22 cellular contexts compared by ENCODE assay signal in genomic region chr17:59631221-59631720, GRCh38. TPM values are rescaled to one million over a fixed set of nuclear protein-coding genes. Genes with fewer than 3 reads are reported as not detected.
DNase-seq lines count a peak whose midpoint lies in the region; ATAC-seq and TF ChIP-seq lines count a peak whose summit lies in the region.
"Had no signal": no experiment of that assay in that cellular context is flagged by ENCODE, and none has a peak within 500 bp of the region (broad histone marks: within the 10 kb centered on the region; RNA-seq: fewer than 3 reads in every experiment).

No MANE protein-coding gene starts in this region.

- no peaks in the 10 kb centered on the region for H3K9me3 Mint-ChIP-seq in activated naive CD8-positive, alpha-beta T cell (ENCODE audit: low read depth)
- no peaks in the 10 kb centered on the region for H3K9me3 Mint-ChIP-seq in activated naive CD8-positive, alpha-beta T cell treated with anti-CD3 and anti-CD28 coated beads for 36 hours
- peaks cover 11% of the 10 kb centered on the region for H3K9me3 Mint-ChIP-seq in WTC11
- H3K9me3 Mint-ChIP-seq: T-helper 1 cell treated with Interleukin-12 subunit alpha and Interleukin-12 subunit beta and Interleukin-4 antibody, amounts not matched to agents 30 μg/mL and 1 μg/mL, for 36 hours had no signal

- no peak for DNase-seq in activated naive CD8-positive, alpha-beta T cell treated with anti-CD3 and anti-CD28 coated beads for 36 hours
- DNase-seq in WTC11 (ENCODE audit: low spot score) = no peak
- DNase-seq in iris pigment epithelial cell (ENCODE audit: low read depth) = peak; percentile 28
- DNase-seq in NCI-H510A treated with DMSO at 0.1 percent for 48 hours (lab: John Stamatoyannopoulos, UW) = no peak
- DNase-seq in NCI-H187 treated with DMSO at 0.1 percent for 48 hours (lab: John Stamatoyannopoulos, UW) = no peak
- DNase-seq: activated CD4-positive, alpha-beta T cell treated with anti-CD3 and anti-CD28 coated beads for 1 hour; amniotic stem cell; C1 segment of cervical spinal cord; effector CD4-positive, alpha-beta T cell; Karpas-422; kidney glomerular epithelial cell; NCI-H1436; NCI-H446; NCI-H82; nephron progenitor cell; small intestine; stimulated activated CD4-positive, alpha-beta T cell treated with anti-CD3 and anti-CD28 coated beads, Interleukin-2, amount 100 ng/mL, for 24 hours; transverse colon had no signal

- no peaks in the 10 kb centered on the region for H3K27me3 Mint-ChIP-seq in activated naive CD8-positive, alpha-beta T cell
- no peaks in the 10 kb centered on the region for H3K27me3 Mint-ChIP-seq in activated naive CD8-positive, alpha-beta T cell treated with anti-CD3 and anti-CD28 coated beads for 36 hours
- H3K27me3 Mint-ChIP-seq in WTC11 (ENCODE audit: low read depth) = no peaks in the 10 kb centered on the region

- CTCF ChIA-PET in WTC11 (lab: Charles Lee) = no interaction called here

- no peak for TF ChIP-seq CTCF in WTC11 (IDR thresholded peaks at IDR 0.05)

- H3K27ac Mint-ChIP-seq in activated naive CD8-positive, alpha-beta T cell = peak overlapping the region; percentile 6
- no peak overlapping the region for H3K27ac Mint-ChIP-seq in activated naive CD8-positive, alpha-beta T cell treated with anti-CD3 and anti-CD28 coated beads for 36 hours
- H3K27ac Mint-ChIP-seq in WTC11 = peak overlapping the region; percentile 59; the same call in 1 of the 2 replicates
- H3K27ac Mint-ChIP-seq: nephron progenitor cell; T-helper 1 cell treated with Interleukin-12 subunit alpha and Interleukin-12 subunit beta and Interleukin-4 antibody, amounts not matched to agents 30 μg/mL and 1 μg/mL, for 36 hours had no signal

- ATAC-seq in WTC11 (no peak), HG03280 (IDR thresholded peaks at IDR 0.05; ENCODE audit: unreplicated experiment) (no peak)
- ATAC-seq: HCT116 had no signal

- POLR2A ChIA-PET in WTC11 (lab: Charles Lee) = no interaction called here

- H3K36me3 Mint-ChIP-seq in activated naive CD8-positive, alpha-beta T cell = peaks cover 9% of the 10 kb centered on the region
- peaks cover 32% of the 10 kb centered on the region for H3K36me3 Mint-ChIP-seq in activated naive CD8-positive, alpha-beta T cell treated with anti-CD3 and anti-CD28 coated beads for 36 hours
- peaks cover 26% of the 10 kb centered on the region for H3K36me3 Mint-ChIP-seq in WTC11

- peaks cover 78% of the 10 kb centered on the region for H3K4me1 Mint-ChIP-seq in activated naive CD8-positive, alpha-beta T cell (ENCODE audit: low read depth)
- H3K4me1 Mint-ChIP-seq in activated naive CD8-positive, alpha-beta T cell treated with anti-CD3 and anti-CD28 coated beads for 36 hours = peaks cover 64% of the 10 kb centered on the region
- peaks cover 24% of the 10 kb centered on the region for H3K4me1 Mint-ChIP-seq in WTC11
- H3K4me1 Mint-ChIP-seq: nephron progenitor cell had no signal

- H3K4me3 Mint-ChIP-seq in activated naive CD8-positive, alpha-beta T cell = peak overlapping the region; percentile 30
- no peak overlapping the region for H3K4me3 Mint-ChIP-seq in activated naive CD8-positive, alpha-beta T cell treated with anti-CD3 and anti-CD28 coated beads for 36 hours
- H3K4me3 Mint-ChIP-seq in WTC11 = no peak overlapping the region
- H3K4me3 Mint-ChIP-seq: nephron progenitor cell; T-helper 1 cell treated with Interleukin-12 subunit alpha and Interleukin-12 subunit beta and Interleukin-4 antibody, amounts not matched to agents 30 μg/mL and 1 μg/mL, for 36 hours had no signal

TF ChIP-seq in WTC11, 78 proteins besides CTCF, POLR2A, EP300 and RAD21:
- TF ChIP-seq PREB (CRISPR knock-in tag; IDR thresholded peaks at IDR 0.05; ENCODE audit: borderline replicate concordance) (no peak), OVOL2 (CRISPR knock-in tag; IDR thresholded peaks at IDR 0.05; ENCODE audit: borderline replicate concordance) (no peak), CREM (CRISPR knock-in tag; IDR thresholded peaks at IDR 0.05) (no peak), ZNF263 (CRISPR knock-in tag; IDR thresholded peaks at IDR 0.05; ENCODE audit: low read depth) (no peak), SOX15 (CRISPR knock-in tag; IDR thresholded peaks at IDR 0.05) (no peak), FOXP1 (CRISPR knock-in tag; IDR thresholded peaks at IDR 0.05; ENCODE audit: borderline replicate concordance) (no peak), TEAD4 (CRISPR knock-in tag; IDR thresholded peaks at IDR 0.05) (no peak), GABPB1 (CRISPR knock-in tag; IDR thresholded peaks at IDR 0.05) (no peak)
- TF ChIP-seq, protein P1, sequence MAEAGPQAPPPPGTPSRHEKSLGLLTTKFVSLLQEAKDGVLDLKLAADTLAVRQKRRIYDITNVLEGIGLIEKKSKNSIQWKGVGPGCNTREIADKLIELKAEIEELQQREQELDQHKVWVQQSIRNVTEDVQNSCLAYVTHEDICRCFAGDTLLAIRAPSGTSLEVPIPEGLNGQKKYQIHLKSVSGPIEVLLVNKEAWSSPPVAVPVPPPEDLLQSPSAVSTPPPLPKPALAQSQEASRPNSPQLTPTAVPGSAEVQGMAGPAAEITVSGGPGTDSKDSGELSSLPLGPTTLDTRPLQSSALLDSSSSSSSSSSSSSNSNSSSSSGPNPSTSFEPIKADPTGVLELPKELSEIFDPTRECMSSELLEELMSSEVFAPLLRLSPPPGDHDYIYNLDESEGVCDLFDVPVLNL (CRISPR knock-in tag; IDR thresholded peaks at IDR 0.05; ENCODE audit: borderline replicate concordance, low read depth) = no peak
- TF ChIP-seq, protein P2, sequence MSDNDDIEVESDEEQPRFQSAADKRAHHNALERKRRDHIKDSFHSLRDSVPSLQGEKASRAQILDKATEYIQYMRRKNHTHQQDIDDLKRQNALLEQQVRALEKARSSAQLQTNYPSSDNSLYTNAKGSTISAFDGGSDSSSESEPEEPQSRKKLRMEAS (CRISPR knock-in tag; IDR thresholded peaks at IDR 0.05) = no peak

RNA-seq across cellular contexts. Expression of gene CLTC, which starts 11.6 kb away (rescaled TPM):
- total RNA-seq in activated naive CD8-positive, alpha-beta T cell treated with anti-CD3 and anti-CD28 coated beads for 36 hours = 100 to 1,000 TPM; 154 to 161 TPM
- 238 to 283 TPM (median 240 TPM) in 3 replicates for total RNA-seq in WTC11 (2021)
